Comparison of ENCODE assay signal across 12 cellular contexts in genomic region chr13:66635526-66635925, GRCh38.
DNase-seq lines count a peak whose midpoint lies in the region; ATAC-seq lines count a peak whose summit lies in the region.
"Had no signal": no experiment of that assay in that cellular context is flagged by ENCODE, and none has a peak within 500 bp of the region (broad histone marks: within the 10 kb centered on the region; RNA-seq: fewer than 3 reads in every experiment).

No MANE protein-coding gene starts in this region.

- ATAC-seq in GM21390 (IDR thresholded peaks at IDR 0.05; ENCODE audit: unreplicated experiment), result no peak
- ATAC-seq: activated T-cell treated with anti-CD3 and anti-CD28 coated beads, Interleukin-2, amount 50 U/mL, for 72 hours had no signal

- DNase-seq in ELR (ENCODE audit: low read depth), result peak; percentile 95
- peak; percentile 8 for DNase-seq in M059J (ENCODE audit: low read depth)
- DNase-seq in dedifferentiated amniotic fluid mesenchymal stem cell (ENCODE audit: extremely low spot score), result peak; percentile 84
- peak; percentile 86 for DNase-seq in non-pigmented ciliary epithelial cell (ENCODE audit: low read depth)
- no peak for DNase-seq in T1000 (lab: John Stamatoyannopoulos, UW)
- no peak for DNase-seq in NCI-H524 (lab: John Stamatoyannopoulos, UW)
- DNase-seq in activated naive CD4-positive, alpha-beta T cell (lab: John Stamatoyannopoulos, UW), result no peak
- DNase-seq: activated T-cell treated with anti-CD3 and anti-CD28 coated beads, Interleukin-2, amount 50 U/mL, for 72 hours; NCI-H2081 treated with DMSO at 0.1 percent for 48 hours; nephron progenitor cell; stimulated activated naive CD4-positive, alpha-beta T cell had no signal

Comparison
In these comparisons a context has a peak if more than half of its experiments do, and no peak if none do; other contexts are left out.
1. DNase-seq: peak in ELR (single experiment), M059J (single experiment), dedifferentiated amniotic fluid mesenchymal stem cell (single experiment) and non-pigmented ciliary epithelial cell (single experiment); none in T1000 (single experiment), NCI-H524 (0 of 2) and activated naive CD4-positive, alpha-beta T cell (0 of 4).